Comparison of ENCODE assay signal across 22 cellular contexts in the genomic region with DNA sequence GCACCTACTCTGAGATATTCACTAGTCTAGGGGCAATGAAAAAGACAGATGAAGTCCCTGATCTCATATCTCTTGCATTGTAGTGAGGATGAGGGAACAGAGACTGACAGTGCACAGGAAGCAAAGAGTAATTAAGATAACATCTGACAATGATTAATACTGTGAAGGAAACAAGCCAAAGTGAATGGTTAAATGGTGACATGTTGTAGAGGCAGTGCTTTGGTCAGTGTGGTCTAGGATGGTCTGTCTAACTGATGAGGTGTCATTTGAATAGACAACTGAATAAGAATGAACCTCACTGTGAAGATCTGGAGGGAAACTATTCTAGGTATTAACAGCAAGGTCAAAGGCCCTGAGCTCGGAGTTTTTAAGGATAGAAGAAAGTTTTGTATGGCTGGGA.
DNase-seq lines count a peak whose midpoint lies in the region; ATAC-seq and TF ChIP-seq lines count a peak whose summit lies in the region.
"Had no signal": no experiment of that assay in that cellular context is flagged by ENCODE, and none has a peak within 500 bp of the region (broad histone marks: within the 10 kb centered on the region; RNA-seq: fewer than 3 reads in every experiment).

No MANE protein-coding gene starts in this region.

- no peak overlapping the region for H3K27ac ChIP-seq in breast epithelium
- H3K27ac ChIP-seq: adrenal gland, transverse colon had no signal

- H3K4me1 Mint-ChIP-seq in natural killer cell treated with Interleukin-12 subunit alpha and Interleukin-12 subunit beta and Interleukin-15 and Interleukin-18, amount 100 ng/mL, for 72 hours (ENCODE audit: low read depth in 2 of 2): no peaks in the 10 kb centered on the region
- H3K4me1 Mint-ChIP-seq: B cell; stimulated activated naive B cell treated with anti-CD40 and anti-IgM and Interleukin-4, amounts not matched to agents 10 μg/mL and 1 μg/mL and 100 μg/mL, for 72 hours had no signal

- no peaks in the 10 kb centered on the region for H3K27me3 Mint-ChIP-seq in natural killer cell treated with Interleukin-12 subunit alpha and Interleukin-12 subunit beta and Interleukin-15 and Interleukin-18, amount 100 ng/mL, for 72 hours
- H3K27me3 Mint-ChIP-seq: B cell; stimulated activated naive B cell treated with anti-CD40 and anti-IgM and Interleukin-4, amounts not matched to agents 10 μg/mL and 1 μg/mL and 100 μg/mL, for 72 hours had no signal

- H3K4me3 Mint-ChIP-seq in natural killer cell treated with Interleukin-12 subunit alpha and Interleukin-12 subunit beta and Interleukin-15 and Interleukin-18, amount 100 ng/mL, for 72 hours: no peak overlapping the region
- H3K4me3 Mint-ChIP-seq: B cell; stimulated activated naive B cell treated with anti-CD40 and anti-IgM and Interleukin-4, amounts not matched to agents 10 μg/mL and 1 μg/mL and 100 μg/mL, for 72 hours; T-helper 2 cell treated with Interferon-gamma antibody and Interleukin-4, amounts not matched to agents 5 μg/mL and 100 μg/mL, for 36 hours had no signal

- DNase-seq in HCEC 1CT: peak; percentile 54
- DNase-seq in kidney tubule cell (ENCODE audit: low spot score): peak; percentile 49
- DNase-seq in DMS53 (lab: John Stamatoyannopoulos, UW): no peak
- no peak for DNase-seq in breast epithelium (ENCODE audit: low spot score in 2 of 2)
- no peak for DNase-seq in central memory CD4-positive, alpha-beta T cell
- DNase-seq in natural killer cell treated with Interleukin-12 subunit alpha and Interleukin-12 subunit beta and Interleukin-15 and Interleukin-18, amount 100 ng/mL, for 72 hours (ENCODE audit: low spot score): no peak
- DNase-seq: adrenal gland; Calu3; cerebellar nuclear complex; effector memory CD4-positive, alpha-beta T cell; GF-D8; hypothalamus; left cardiac atrium; NCI-H1930; NCI-H510A; SHP77 treated with DMSO at 0.1 percent for 48 hours; stimulated activated naive B cell treated with anti-CD40 and anti-IgM and Interleukin-4, amounts not matched to agents 10 μg/mL and 1 μg/mL and 100 μg/mL, for 72 hours; transverse colon had no signal

- H3K9me3 ChIP-seq in breast epithelium: no peaks in the 10 kb centered on the region
- H3K9me3 ChIP-seq: adrenal gland, transverse colon had no signal

- H3K4me1 ChIP-seq in breast epithelium: no peaks in the 10 kb centered on the region
- H3K4me1 ChIP-seq: adrenal gland, transverse colon had no signal

- peak; percentile 53 for ATAC-seq in GM18867 (IDR thresholded peaks at IDR 0.05; ENCODE audit: unreplicated experiment)
- peak; percentile 47 for ATAC-seq in HG03565 (IDR thresholded peaks at IDR 0.05; ENCODE audit: unreplicated experiment)
- no peak for ATAC-seq in natural killer cell treated with Interleukin-12 subunit alpha and Interleukin-12 subunit beta and Interleukin-15 and Interleukin-18, amount 100 ng/mL, for 72 hours
- ATAC-seq: left cardiac atrium; stimulated activated naive B cell treated with anti-CD40 and anti-IgM and Interleukin-4, amounts not matched to agents 10 μg/mL and 1 μg/mL and 100 μg/mL, for 72 hours had no signal

- H3K36me3 ChIP-seq in breast epithelium: no peaks in the 10 kb centered on the region
- H3K36me3 ChIP-seq: adrenal gland, transverse colon had no signal

- no peak overlapping the region for H3K4me3 ChIP-seq in breast epithelium
- H3K4me3 ChIP-seq: adrenal gland, transverse colon had no signal

- peaks cover 16% of the 10 kb centered on the region for H3K9me3 Mint-ChIP-seq in natural killer cell treated with Interleukin-12 subunit alpha and Interleukin-12 subunit beta and Interleukin-15 and Interleukin-18, amount 100 ng/mL, for 72 hours
- H3K9me3 Mint-ChIP-seq: T-helper 2 cell treated with Interferon-gamma antibody and Interleukin-4, amounts not matched to agents 5 μg/mL and 100 μg/mL, for 36 hours had no signal

- no peaks in the 10 kb centered on the region for H3K36me3 Mint-ChIP-seq in natural killer cell treated with Interleukin-12 subunit alpha and Interleukin-12 subunit beta and Interleukin-15 and Interleukin-18, amount 100 ng/mL, for 72 hours
- H3K36me3 Mint-ChIP-seq: stimulated activated naive B cell treated with anti-CD40 and anti-IgM and Interleukin-4, amounts not matched to agents 10 μg/mL and 1 μg/mL and 100 μg/mL, for 72 hours had no signal

- no peak for TF ChIP-seq CTCF in breast epithelium (IDR thresholded peaks at IDR 0.05)

- intact Hi-C loops in breast epithelium (cut with DNase I; ENCODE audit: low total_unique reads): no loop called here

- H3K27ac Mint-ChIP-seq in natural killer cell treated with Interleukin-12 subunit alpha and Interleukin-12 subunit beta and Interleukin-15 and Interleukin-18, amount 100 ng/mL, for 72 hours: no peak overlapping the region
- H3K27ac Mint-ChIP-seq: B cell; stimulated activated naive B cell treated with anti-CD40 and anti-IgM and Interleukin-4, amounts not matched to agents 10 μg/mL and 1 μg/mL and 100 μg/mL, for 72 hours; T-helper 2 cell treated with Interferon-gamma antibody and Interleukin-4, amounts not matched to agents 5 μg/mL and 100 μg/mL, for 36 hours had no signal

- TF ChIP-seq POLR2A in breast epithelium (IDR thresholded peaks at IDR 0.05): no peak

- no peaks in the 10 kb centered on the region for H3K27me3 ChIP-seq in breast epithelium
- H3K27me3 ChIP-seq: adrenal gland, transverse colon had no signal

Comparison
In these comparisons a context has a peak if more than half of its experiments do, and no peak if none do; other contexts are left out.
1. ATAC-seq: peak in GM18867 (single experiment) and HG03565 (single experiment); none in natural killer cell treated with Interleukin-12 subunit alpha and Interleukin-12 subunit beta and Interleukin-15 and Interleukin-18, amount 100 ng/mL, for 72 hours (0 of 2).
2. DNase-seq: peak in HCEC 1CT (single experiment) and kidney tubule cell (single experiment); none in DMS53 (single experiment), breast epithelium (0 of 2), central memory CD4-positive, alpha-beta T cell (single experiment) and natural killer cell treated with Interleukin-12 subunit alpha and Interleukin-12 subunit beta and Interleukin-15 and Interleukin-18, amount 100 ng/mL, for 72 hours (single experiment).